In genomic region chr7:134355925-134356324, GRCh38 we compare ENCODE assay signal across 1 cellular context.
TF ChIP-seq lines count a peak whose summit lies in the region.

No MANE protein-coding gene starts in this region.

TF ChIP-seq in HepG2, 621 proteins besides CTCF, POLR2A, EP300 and RAD21 (continued from another document):
- TF ChIP-seq ARID4A (CRISPR knock-in tag; IDR thresholded peaks at IDR 0.05; ENCODE audit: borderline replicate concordance) (no peak), TAF15 (IDR thresholded peaks at IDR 0.05; ENCODE audit: low read depth, low read length, poor library complexity, severe bottlenecking) (no peak), ATM (IDR thresholded peaks at IDR 0.05; ENCODE audit: borderline replicate concordance) (no peak), SP140L (CRISPR knock-in tag; IDR thresholded peaks at IDR 0.05; ENCODE audit: borderline replicate concordance) (no peak), ZBTB14 (CRISPR knock-in tag; IDR thresholded peaks at IDR 0.05) (no peak), ZBTB34 (CRISPR knock-in tag; IDR thresholded peaks at IDR 0.05) (no peak), ETV5 (CRISPR knock-in tag; IDR thresholded peaks at IDR 0.05; ENCODE audit: borderline replicate concordance) (peak; percentile 62; the same call in 1 of the 2 replicates), GTF2F1 (IDR thresholded peaks at IDR 0.05; ENCODE audit: low read length) (no peak), CHD4 (IDR thresholded peaks at IDR 0.05; ENCODE audit: borderline replicate concordance, low read length) (no peak), RARA (CRISPR knock-in tag; IDR thresholded peaks at IDR 0.05) (peak; percentile 23; the same call in 1 of the 2 replicates), TCF12 (IDR thresholded peaks at IDR 0.05) (no peak), TCF12 (CRISPR knock-in tag; IDR thresholded peaks at IDR 0.05) (no peak), KDM3A (CRISPR knock-in tag; IDR thresholded peaks at IDR 0.05; ENCODE audit: low read depth) (no peak), SRSF4 (IDR thresholded peaks at IDR 0.05; ENCODE audit: low read depth, low read length, poor library complexity, severe bottlenecking) (no peak), ZNF335 (CRISPR knock-in tag; IDR thresholded peaks at IDR 0.05) (no peak), KAT8 (CRISPR knock-in tag; IDR thresholded peaks at IDR 0.05) (no peak; the same call in 1 of the 2 replicates), ZNF784 (CRISPR knock-in tag; IDR thresholded peaks at IDR 0.05; ENCODE audit: borderline replicate concordance) (no peak), MIER3 (CRISPR knock-in tag; IDR thresholded peaks at IDR 0.05; ENCODE audit: borderline replicate concordance) (no peak; the same call in 1 of the 2 replicates), YEATS4 (CRISPR knock-in tag; IDR thresholded peaks at IDR 0.05; ENCODE audit: borderline replicate concordance) (no peak), SALL2 (CRISPR knock-in tag; IDR thresholded peaks at IDR 0.05) (no peak), ZNF274 (CRISPR knock-in tag; IDR thresholded peaks at IDR 0.05) (no peak), ZNF781 (CRISPR knock-in tag; IDR thresholded peaks at IDR 0.05; ENCODE audit: borderline replicate concordance, not compliant biosample characterization) (no peak)
- TF ChIP-seq, protein P1, sequence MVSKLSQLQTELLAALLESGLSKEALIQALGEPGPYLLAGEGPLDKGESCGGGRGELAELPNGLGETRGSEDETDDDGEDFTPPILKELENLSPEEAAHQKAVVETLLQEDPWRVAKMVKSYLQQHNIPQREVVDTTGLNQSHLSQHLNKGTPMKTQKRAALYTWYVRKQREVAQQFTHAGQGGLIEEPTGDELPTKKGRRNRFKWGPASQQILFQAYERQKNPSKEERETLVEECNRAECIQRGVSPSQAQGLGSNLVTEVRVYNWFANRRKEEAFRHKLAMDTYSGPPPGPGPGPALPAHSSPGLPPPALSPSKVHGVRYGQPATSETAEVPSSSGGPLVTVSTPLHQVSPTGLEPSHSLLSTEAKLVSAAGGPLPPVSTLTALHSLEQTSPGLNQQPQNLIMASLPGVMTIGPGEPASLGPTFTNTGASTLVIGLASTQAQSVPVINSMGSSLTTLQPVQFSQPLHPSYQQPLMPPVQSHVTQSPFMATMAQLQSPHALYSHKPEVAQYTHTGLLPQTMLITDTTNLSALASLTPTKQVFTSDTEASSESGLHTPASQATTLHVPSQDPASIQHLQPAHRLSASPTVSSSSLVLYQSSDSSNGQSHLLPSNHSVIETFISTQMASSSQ (IDR thresholded peaks at IDR 0.05; ENCODE audit: low read depth) = no peak
- TF ChIP-seq, protein P1 (CRISPR knock-in tag; IDR thresholded peaks at IDR 0.05; ENCODE audit: borderline replicate concordance) = no peak
- TF ChIP-seq, protein P2, sequence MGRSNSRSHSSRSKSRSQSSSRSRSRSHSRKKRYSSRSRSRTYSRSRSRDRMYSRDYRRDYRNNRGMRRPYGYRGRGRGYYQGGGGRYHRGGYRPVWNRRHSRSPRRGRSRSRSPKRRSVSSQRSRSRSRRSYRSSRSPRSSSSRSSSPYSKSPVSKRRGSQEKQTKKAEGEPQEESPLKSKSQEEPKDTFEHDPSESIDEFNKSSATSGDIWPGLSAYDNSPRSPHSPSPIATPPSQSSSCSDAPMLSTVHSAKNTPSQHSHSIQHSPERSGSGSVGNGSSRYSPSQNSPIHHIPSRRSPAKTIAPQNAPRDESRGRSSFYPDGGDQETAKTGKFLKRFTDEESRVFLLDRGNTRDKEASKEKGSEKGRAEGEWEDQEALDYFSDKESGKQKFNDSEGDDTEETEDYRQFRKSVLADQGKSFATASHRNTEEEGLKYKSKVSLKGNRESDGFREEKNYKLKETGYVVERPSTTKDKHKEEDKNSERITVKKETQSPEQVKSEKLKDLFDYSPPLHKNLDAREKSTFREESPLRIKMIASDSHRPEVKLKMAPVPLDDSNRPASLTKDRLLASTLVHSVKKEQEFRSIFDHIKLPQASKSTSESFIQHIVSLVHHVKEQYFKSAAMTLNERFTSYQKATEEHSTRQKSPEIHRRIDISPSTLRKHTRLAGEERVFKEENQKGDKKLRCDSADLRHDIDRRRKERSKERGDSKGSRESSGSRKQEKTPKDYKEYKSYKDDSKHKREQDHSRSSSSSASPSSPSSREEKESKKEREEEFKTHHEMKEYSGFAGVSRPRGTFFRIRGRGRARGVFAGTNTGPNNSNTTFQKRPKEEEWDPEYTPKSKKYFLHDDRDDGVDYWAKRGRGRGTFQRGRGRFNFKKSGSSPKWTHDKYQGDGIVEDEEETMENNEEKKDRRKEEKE (IDR thresholded peaks at IDR 0.05) = no peak
- TF ChIP-seq, protein P3, sequence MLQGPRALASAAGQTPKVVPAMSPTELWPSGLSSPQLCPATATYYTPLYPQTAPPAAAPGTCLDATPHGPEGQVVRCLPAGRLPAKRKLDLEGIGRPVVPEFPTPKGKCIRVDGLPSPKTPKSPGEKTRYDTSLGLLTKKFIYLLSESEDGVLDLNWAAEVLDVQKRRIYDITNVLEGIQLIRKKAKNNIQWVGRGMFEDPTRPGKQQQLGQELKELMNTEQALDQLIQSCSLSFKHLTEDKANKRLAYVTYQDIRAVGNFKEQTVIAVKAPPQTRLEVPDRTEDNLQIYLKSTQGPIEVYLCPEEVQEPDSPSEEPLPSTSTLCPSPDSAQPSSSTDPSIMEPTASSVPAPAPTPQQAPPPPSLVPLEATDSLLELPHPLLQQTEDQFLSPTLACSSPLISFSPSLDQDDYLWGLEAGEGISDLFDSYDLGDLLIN (CRISPR knock-in tag; IDR thresholded peaks at IDR 0.05; ENCODE audit: borderline replicate concordance) = no peak
